In the genomic region with DNA sequence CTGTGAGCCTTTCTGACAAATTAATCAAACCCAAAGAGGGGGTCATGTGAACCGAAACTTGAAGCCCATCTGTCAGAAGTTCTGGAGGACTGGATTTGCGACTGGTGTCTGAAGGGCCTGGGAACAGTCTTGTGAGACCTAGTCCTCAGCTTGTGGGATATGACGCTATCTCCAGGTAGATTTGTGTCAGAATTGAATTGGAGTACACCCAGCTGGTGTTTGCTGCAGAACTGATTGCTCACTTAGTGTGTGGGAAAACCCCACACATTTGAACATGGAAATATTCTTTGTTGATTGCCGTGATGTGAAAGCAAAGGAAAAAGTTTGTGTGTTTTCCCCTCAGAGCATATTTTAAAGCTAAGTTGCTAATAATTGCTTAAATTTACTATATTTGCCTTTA, we compare ENCODE assay signal across 17 cellular contexts. TPM values are rescaled to one million over a fixed set of nuclear protein-coding genes. Genes with fewer than 3 reads are reported as not detected.
DNase-seq lines count a peak whose midpoint lies in the region; ATAC-seq and TF ChIP-seq lines count a peak whose summit lies in the region.
"Had no signal": no experiment of that assay in that cellular context is flagged by ENCODE, and none has a peak within 500 bp of the region (broad histone marks: within the 10 kb centered on the region; RNA-seq: fewer than 3 reads in every experiment).

No MANE protein-coding gene starts in this region.

- DNase-seq in glutamatergic neuron: no peak
- no peak for DNase-seq in occipital lobe (lab: John Stamatoyannopoulos, UW)
- no peak for DNase-seq in mesenteric fat pad (ENCODE audit: low spot score)
- DNase-seq: activated CD4-positive, alpha-beta memory T cell treated with anti-CD3 and anti-CD28 coated beads, Interleukin-2, amount 10 ng/mL, durations not matched to agents 7 days and 5 days; BE2C; body of pancreas; left ventricle myocardium superior; MM.1S; NK-92 treated with Interleukin-12 subunit alpha and Interleukin-12 subunit beta, amount 100 ng/mL, for 24 hours; Right ventricle myocardium superior; stimulated activated CD4-positive, alpha-beta T cell treated with anti-CD3 and anti-CD28 coated beads, Interleukin-15, amount 100 ng/mL, for 24 hours; transverse colon had no signal

- no peaks in the 10 kb centered on the region for H3K27me3 Mint-ChIP-seq in activated naive CD8-positive, alpha-beta T cell
- H3K27me3 Mint-ChIP-seq in glutamatergic neuron (ENCODE audit: unreplicated experiment): no peaks in the 10 kb centered on the region
- H3K27me3 Mint-ChIP-seq: activated CD4-positive, alpha-beta memory T cell treated with anti-CD3 and anti-CD28 coated beads, Interleukin-2, amount 10 ng/mL, durations not matched to agents 7 days and 5 days; progenitor cell of endocrine pancreas had no signal

- peaks cover 14% of the 10 kb centered on the region for H3K4me1 Mint-ChIP-seq in activated naive CD8-positive, alpha-beta T cell (ENCODE audit: low read depth)
- no peaks in the 10 kb centered on the region for H3K4me1 Mint-ChIP-seq in glutamatergic neuron (ENCODE audit: low read depth, unreplicated experiment)
- H3K4me1 Mint-ChIP-seq: activated CD4-positive, alpha-beta memory T cell treated with anti-CD3 and anti-CD28 coated beads, Interleukin-2, amount 10 ng/mL, durations not matched to agents 7 days and 5 days had no signal

- H3K36me3 Mint-ChIP-seq in activated naive CD8-positive, alpha-beta T cell: peaks cover 6% of the 10 kb centered on the region
- H3K36me3 Mint-ChIP-seq in glutamatergic neuron (ENCODE audit: unreplicated experiment): no peaks in the 10 kb centered on the region

- no peak for TF ChIP-seq CTCF in glutamatergic neuron (IDR thresholded peaks at IDR 0.05; ENCODE audit: partially characterized antibody, unreplicated experiment)

- no peaks in the 10 kb centered on the region for H3K9me3 Mint-ChIP-seq in activated naive CD8-positive, alpha-beta T cell (ENCODE audit: low read depth)
- H3K9me3 Mint-ChIP-seq in glutamatergic neuron (ENCODE audit: unreplicated experiment): no peaks in the 10 kb centered on the region
- H3K9me3 Mint-ChIP-seq: activated CD4-positive, alpha-beta memory T cell treated with anti-CD3 and anti-CD28 coated beads, Interleukin-2, amount 10 ng/mL, durations not matched to agents 7 days and 5 days had no signal

- H3K4me3 Mint-ChIP-seq in activated naive CD8-positive, alpha-beta T cell: no peak overlapping the region
- no peak overlapping the region for H3K4me3 Mint-ChIP-seq in glutamatergic neuron (ENCODE audit: unreplicated experiment)
- H3K4me3 Mint-ChIP-seq: activated CD4-positive, alpha-beta memory T cell treated with anti-CD3 and anti-CD28 coated beads, Interleukin-2, amount 10 ng/mL, durations not matched to agents 7 days and 5 days had no signal

- peak; percentile 99 for ATAC-seq in GM18868 (IDR thresholded peaks at IDR 0.05; ENCODE audit: unreplicated experiment)
- peak; percentile 74 for ATAC-seq in GM21515 (IDR thresholded peaks at IDR 0.05; ENCODE audit: unreplicated experiment)
- ATAC-seq in HG02938 (IDR thresholded peaks at IDR 0.05; ENCODE audit: unreplicated experiment): peak; percentile 91
- ATAC-seq: body of pancreas, left ventricle myocardium superior had no signal

- H3K27ac Mint-ChIP-seq in activated naive CD8-positive, alpha-beta T cell: peak overlapping the region; percentile 34
- H3K27ac Mint-ChIP-seq in glutamatergic neuron (ENCODE audit: unreplicated experiment): no peak overlapping the region
- H3K27ac Mint-ChIP-seq: activated CD4-positive, alpha-beta memory T cell treated with anti-CD3 and anti-CD28 coated beads, Interleukin-2, amount 10 ng/mL, durations not matched to agents 7 days and 5 days; progenitor cell of endocrine pancreas had no signal

RNA-seq across cellular contexts. Expression of gene TMSB15B, which starts 30.3 kb away (rescaled TPM):
- total RNA-seq in glutamatergic neuron (ENCODE audit: unreplicated experiment) (68.6 TPM), occipital lobe (26.0 TPM), mesenteric fat pad (1.7 TPM)

Comparison
In these comparisons a context has a peak if more than half of its experiments do, and no peak if none do; other contexts are left out.
1. RNA of gene TMSB15B, which starts 30.3 kb away (total RNA-seq): 68.6 TPM in glutamatergic neuron (single experiment) and 26.0 TPM in occipital lobe (single experiment); 1.7 TPM in mesenteric fat pad (single experiment); every median in the first group is over 10 times any median in the second.
2. Peak in every context shown above with its lines, with median percentiles within 50 percentile points of each other: ATAC-seq.